In the genomic region with DNA sequence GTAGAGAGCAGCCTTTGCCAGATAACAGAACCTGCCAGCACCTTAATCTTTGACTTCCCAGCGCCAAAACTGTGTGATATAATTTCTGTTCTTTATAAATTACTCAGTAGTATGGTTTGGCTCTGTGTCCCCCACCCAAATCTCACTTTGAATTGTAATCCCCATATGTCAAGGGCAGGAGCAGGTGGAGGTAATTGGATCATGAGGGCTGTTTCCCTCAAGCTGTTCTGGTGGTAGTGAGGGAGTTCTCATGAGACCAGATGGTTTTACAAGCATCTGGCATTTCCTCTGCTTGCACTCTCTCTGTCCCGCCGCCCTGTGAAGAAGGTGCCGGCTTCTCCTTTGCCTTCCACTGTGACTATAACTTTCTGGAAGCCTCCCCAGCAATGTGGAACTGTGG, we compare ENCODE assay signal across 22 cellular contexts.
"Had no signal": no experiment of that assay in that cellular context is flagged by ENCODE, and none has a peak within 500 bp of the region (broad histone marks: within the 10 kb centered on the region; RNA-seq: fewer than 3 reads in every experiment).

No MANE protein-coding gene starts in this region.

- H3K27me3 ChIP-seq: adrenal gland, ascending aorta, brain microvascular endothelial cell, heart right ventricle, left lung, upper lobe of left lung had no signal

- ATAC-seq: activated CD4-positive, CD25-positive, alpha-beta regulatory T cell treated with anti-CD3 and anti-CD28 coated beads, Interleukin-2, amount 50 U/mL, for 24 hours; activated CD8-positive, alpha-beta memory T cell treated with anti-CD3 and anti-CD28 coated beads, Interleukin-2, amount 10 ng/mL, durations not matched to agents 7 days and 5 days; activated CD8-positive, alpha-beta T cell treated with anti-CD3 and anti-CD28 coated beads for 36 hours; heart right ventricle; left lung; natural killer cell; right cardiac atrium had no signal

- DNase-seq: activated CD4-positive, alpha-beta T cell treated with anti-CD3 and anti-CD28 coated beads, Interleukin-2, amount 10 ng/mL, durations not matched to agents 24 days and 14 days; activated CD8-positive, alpha-beta memory T cell treated with anti-CD3 and anti-CD28 coated beads, Interleukin-2, amount 10 ng/mL, durations not matched to agents 7 days and 5 days; activated CD8-positive, alpha-beta T cell treated with anti-CD3 and anti-CD28 coated beads for 36 hours; activated naive CD4-positive, alpha-beta T cell; activated T-cell treated with anti-CD3 and anti-CD28 coated beads for 4 hours; adrenal gland; brain microvascular endothelial cell; caudate nucleus; effector CD4-positive, alpha-beta T cell; heart right ventricle; natural killer cell; stimulated activated CD4-positive, alpha-beta T cell treated with anti-CD3 and anti-CD28 coated beads, Interleukin-4, amount 100 ng/mL, for 24 hours; stimulated activated naive CD4-positive, alpha-beta T cell treated with Interleukin-2 at 50 U/mL for 16 hours; T-helper 2 cell had no signal

- H3K27ac ChIP-seq: adrenal gland, ascending aorta, brain microvascular endothelial cell, heart right ventricle, left lung, prostate gland, upper lobe of left lung had no signal

- H3K36me3 ChIP-seq: adrenal gland, ascending aorta, brain microvascular endothelial cell, heart right ventricle, left lung, prostate gland, upper lobe of left lung had no signal

- H3K4me3 ChIP-seq: adrenal gland, ascending aorta, heart right ventricle, left lung, prostate gland, upper lobe of left lung had no signal

- FAIRE-seq: endometrium, keratinocyte had no signal

- H3K4me1 ChIP-seq: adrenal gland, ascending aorta, heart right ventricle, left lung, prostate gland, upper lobe of left lung had no signal

- H3K9me3 ChIP-seq: adrenal gland, prostate gland had no signal
